Comparison of ENCODE assay signal across 27 cellular contexts in genomic region chr20:19874328-19874727, GRCh38.
"Had no signal": no experiment of that assay in that cellular context is flagged by ENCODE, and none has a peak within 500 bp of the region (broad histone marks: within the 10 kb centered on the region; RNA-seq: fewer than 3 reads in every experiment).

No MANE protein-coding gene starts in this region.

- H3K27ac ChIP-seq: body of pancreas, coronary artery, dorsolateral prefrontal cortex, pancreas, prostate gland, VCaP had no signal

- H3K36me3 ChIP-seq: pancreas, prostate gland, thoracic aorta, uterus had no signal

- H3K9me3 ChIP-seq: body of pancreas, pancreas, prostate gland, thoracic aorta, uterus had no signal

- H3K27me3 ChIP-seq: body of pancreas, dorsolateral prefrontal cortex, heart right ventricle, pancreas, uterus had no signal

- H3K4me3 ChIP-seq: body of pancreas, coronary artery, dorsolateral prefrontal cortex, heart right ventricle, pancreas, prostate gland, thoracic aorta, uterus had no signal

- DNase-seq: activated CD4-positive, alpha-beta T cell treated with anti-CD3 and anti-CD28 coated beads for 4 hours; activated CD4-positive, alpha-beta T cell treated with anti-CD3 and anti-CD28 coated beads, Interleukin-2, amount 50 U/mL, for 4 hours; activated effector memory CD4-positive, alpha-beta T cell treated with Interleukin-2 at 50 U/mL for 16 hours; activated naive CD4-positive, alpha-beta T cell treated with Interleukin-2 at 50 U/mL for 16 hours; activated T-cell treated with anti-CD3 and anti-CD28 coated beads for 4 hours; anterior cingulate cortex; body of pancreas; dorsolateral prefrontal cortex; effector memory CD4-positive, alpha-beta T cell; foreskin fibroblast; heart right ventricle; left ventricle myocardium superior; naive B cell; nucleus accumbens; pancreas; retina; small intestine; stimulated activated CD4-positive, alpha-beta T cell treated with anti-CD3 and anti-CD28 coated beads, Interleukin-4, amount 100 ng/mL, for 24 hours; T-helper 9 cell; trophoblast cell; uterus had no signal

- H3K4me1 ChIP-seq: body of pancreas, pancreas, prostate gland, uterus had no signal

- ATAC-seq: body of pancreas; heart right ventricle; left ventricle myocardium superior; pancreas; sciatic nerve; stimulated activated effector memory CD8-positive, alpha-beta T cell treated with anti-CD3 and anti-CD28 coated beads, Interleukin-12 subunit alpha, Interleukin-12 subunit beta, amount 100 ng/mL, for 72 hours had no signal
